ENCODE assay signal across 8 cellular contexts in the genomic region with DNA sequence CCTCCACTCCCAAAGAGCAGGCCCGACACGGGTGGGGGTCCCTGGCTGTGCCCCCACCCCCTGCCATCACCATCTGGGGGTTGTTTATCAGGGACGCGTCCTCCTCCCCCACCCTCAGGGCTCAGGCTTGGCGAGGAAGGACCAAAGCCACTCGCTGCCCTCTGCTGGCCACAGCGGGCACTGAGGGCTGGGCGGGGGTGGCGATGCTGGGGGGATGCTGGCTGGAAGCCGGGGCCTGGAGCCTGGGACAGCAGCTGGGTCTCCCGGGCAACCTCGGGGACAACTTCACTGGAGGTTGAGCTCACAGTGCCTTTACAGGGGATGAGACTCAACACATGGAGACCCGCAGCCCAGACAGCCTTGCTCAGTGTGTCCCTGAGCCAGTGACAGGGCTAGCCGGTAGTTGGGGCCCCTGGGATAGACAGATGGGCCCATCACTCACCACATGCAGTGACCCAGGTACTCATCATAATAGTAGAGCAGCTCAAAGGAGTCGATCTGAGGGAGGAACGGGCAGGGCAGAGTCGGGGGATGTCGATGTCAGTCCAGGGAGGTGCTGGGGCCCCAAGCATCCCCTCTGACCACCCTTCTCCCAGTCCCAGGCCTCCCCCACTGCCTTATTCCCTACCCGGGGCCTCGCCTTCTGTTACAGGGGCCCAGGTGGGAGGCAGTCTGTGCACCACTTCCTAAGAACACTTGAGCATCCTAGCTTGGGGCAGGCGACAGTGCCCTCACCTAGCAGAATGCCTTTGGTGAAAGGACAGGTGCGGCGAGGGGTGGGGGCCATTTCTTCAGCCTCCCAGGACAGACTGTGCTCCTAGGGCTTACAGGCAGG. TPM values are rescaled to one million over a fixed set of nuclear protein-coding genes. Genes with fewer than 3 reads are reported as not detected.
A peak's percentile ranks its signal among the peaks of the same experiment; 100 is the strongest.
DNase-seq lines count a peak whose midpoint lies in the region; ATAC-seq and TF ChIP-seq lines count a peak whose summit lies in the region.

No MANE protein-coding gene starts in this region.

- CTCF ChIA-PET in activated CD4-positive, alpha-beta memory T cell treated with anti-CD3 and anti-CD28 coated beads, Interleukin-2, amount 10 ng/mL, durations not matched to agents 7 days and 5 days (lab: Charles Lee), result interaction anchor here (1.1 to 1.4 kb wide), 4 partner anchors 8 to 25 kb away, joined by 3 to 6 read pairs (median 4); no protein-coding TSS in a partner anchor

- no peaks in the 10 kb centered on the region for H3K27me3 ChIP-seq in dorsolateral prefrontal cortex

- no peak overlapping the region for H3K4me3 Mint-ChIP-seq in activated CD4-positive, alpha-beta memory T cell treated with anti-CD3 and anti-CD28 coated beads, Interleukin-2, amount 10 ng/mL, durations not matched to agents 7 days and 5 days

- H3K4me3 ChIP-seq in dorsolateral prefrontal cortex, result peak overlapping the region in 57 of 59 donors; percentile 10 to 68 (median 49)

- DNase-seq in DMS 273 (lab: John Stamatoyannopoulos, UW; ENCODE audit: unreplicated experiment) (peak; percentile 83), Kasumi-1 (lab: John Stamatoyannopoulos, UW) (peak; percentile 26 to 30), dorsolateral prefrontal cortex (peak; percentile 79 to 92 (median 81)), medulla oblongata (ENCODE audit: extremely low spot score) (peak; percentile 86)
- DNase-seq in activated CD4-positive, alpha-beta memory T cell treated with anti-CD3 and anti-CD28 coated beads, Interleukin-2, amount 10 ng/mL, durations not matched to agents 7 days and 5 days, result peak; percentile 56
- DNase-seq in stimulated activated CD8-positive, alpha-beta memory T cell treated with anti-CD3 and anti-CD28 coated beads, Interleukin-4, amount 100 ng/mL, for 48 hours, result peak; percentile 78

- TF ChIP-seq CTCF in dorsolateral prefrontal cortex (IDR thresholded peaks at IDR 0.05 in 54 of 56, conservative IDR thresholded peaks at IDR 0.05 in 2 of 56; ENCODE audit: low read depth in 1 of 56, partially characterized antibody in 56 of 56), result peak; percentile 54 to 98 (median 92)

- no peak for ATAC-seq in GM18907 (IDR thresholded peaks at IDR 0.05; ENCODE audit: unreplicated experiment)
- no peak for ATAC-seq in GM18520 (IDR thresholded peaks at IDR 0.05; ENCODE audit: unreplicated experiment)

- peaks cover 35% of the 10 kb centered on the region for H3K4me1 Mint-ChIP-seq in activated CD4-positive, alpha-beta memory T cell treated with anti-CD3 and anti-CD28 coated beads, Interleukin-2, amount 10 ng/mL, durations not matched to agents 7 days and 5 days

- intact Hi-C loops in dorsolateral prefrontal cortex (cut with DNase I), result loop anchor here (2.0 to 10.0 kb wide), 4 partner anchors 14 to 369 kb away; partner anchors contain the start of gene RNU6-1 (in 1 of the 2)

- H3K36me3 Mint-ChIP-seq in activated CD4-positive, alpha-beta memory T cell treated with anti-CD3 and anti-CD28 coated beads, Interleukin-2, amount 10 ng/mL, durations not matched to agents 7 days and 5 days (ENCODE audit: low read depth), result peaks cover 3% of the 10 kb centered on the region

- peak overlapping the region; percentile 58 for H3K27ac Mint-ChIP-seq in activated CD4-positive, alpha-beta memory T cell treated with anti-CD3 and anti-CD28 coated beads, Interleukin-2, amount 10 ng/mL, durations not matched to agents 7 days and 5 days

- H3K27me3 Mint-ChIP-seq in activated CD4-positive, alpha-beta memory T cell treated with anti-CD3 and anti-CD28 coated beads, Interleukin-2, amount 10 ng/mL, durations not matched to agents 7 days and 5 days, result no peaks in the 10 kb centered on the region

- H3K27ac ChIP-seq in dorsolateral prefrontal cortex, result peak overlapping the region in 54 of 59 donors; percentile 36 to 93 (median 73)

- POLR2A ChIA-PET in activated CD4-positive, alpha-beta memory T cell treated with anti-CD3 and anti-CD28 coated beads, Interleukin-2, amount 10 ng/mL, durations not matched to agents 7 days and 5 days (lab: Charles Lee), result interaction anchor here (3.5 kb wide), 1 partner anchor 18 kb away, joined by 17 read pairs; the partner anchor contains the start of gene CLN6

- no peaks in the 10 kb centered on the region for H3K9me3 Mint-ChIP-seq in activated CD4-positive, alpha-beta memory T cell treated with anti-CD3 and anti-CD28 coated beads, Interleukin-2, amount 10 ng/mL, durations not matched to agents 7 days and 5 days

RNA-seq across cellular contexts. Expression of gene CALML4, which starts 5.9 kb away (rescaled TPM):
- total RNA-seq in activated CD4-positive, alpha-beta memory T cell treated with anti-CD3 and anti-CD28 coated beads, Interleukin-2, amount 10 ng/mL, durations not matched to agents 7 days and 5 days, result 10 to 100 TPM; 12.9 to 13.1 TPM
- 10 to 100 TPM in 1 of 120 experiments, 1 to 10 TPM in 119; 1.2 to 12.9 (median 4.6) TPM for total RNA-seq in dorsolateral prefrontal cortex

RNA-seq across cellular contexts. Expression of gene CLN6, which starts 18.5 kb away (rescaled TPM):
- 10 to 100 TPM; 40.0 to 41.3 TPM for total RNA-seq in activated CD4-positive, alpha-beta memory T cell treated with anti-CD3 and anti-CD28 coated beads, Interleukin-2, amount 10 ng/mL, durations not matched to agents 7 days and 5 days
- 10 to 100 TPM; 18.4 to 49.4 (median 29.8) TPM for total RNA-seq in dorsolateral prefrontal cortex

Comparison
In these comparisons a context has a peak if more than half of its experiments do, and no peak if none do; other contexts are left out.
1. DNase-seq: peak in every context shown above with its lines; median percentile 86 in medulla oblongata; 83 in DMS 273; 81 in dorsolateral prefrontal cortex; 78 in stimulated activated CD8-positive, alpha-beta memory T cell treated with anti-CD3 and anti-CD28 coated beads, Interleukin-4, amount 100 ng/mL, for 48 hours; 56 in activated CD4-positive, alpha-beta memory T cell treated with anti-CD3 and anti-CD28 coated beads, Interleukin-2, amount 10 ng/mL, durations not matched to agents 7 days and 5 days; 28 in Kasumi-1.